ENCODE assay signal across 13 cellular contexts in genomic region chr3:128824132-128824850, GRCh38. TPM values are rescaled to one million over a fixed set of nuclear protein-coding genes. Genes with fewer than 3 reads are reported as not detected.
DNase-seq lines count a peak whose midpoint lies in the region; ATAC-seq lines count a peak whose summit lies in the region.
"Had no signal": no experiment of that assay in that cellular context is flagged by ENCODE, and none has a peak within 500 bp of the region (broad histone marks: within the 10 kb centered on the region; RNA-seq: fewer than 3 reads in every experiment).

No MANE protein-coding gene starts in this region.

- H3K9me3 Mint-ChIP-seq in activated T-cell treated with anti-CD3 and anti-CD28 coated beads, Interleukin-2, amount 50 U/mL, for 24 hours = no peaks in the 10 kb centered on the region
- H3K9me3 Mint-ChIP-seq in stimulated activated naive CD8-positive, alpha-beta T cell treated with anti-CD3 and anti-CD28 coated beads, Interleukin-15, Interleukin-2, amounts not matched to agents 100 ng/mL and 50 ng/mL, for 24 hours = no peaks in the 10 kb centered on the region

- no peak overlapping the region for H3K4ac ChIP-seq in mesendoderm (ENCODE audit: low read depth, low read length)

- no peak overlapping the region for H2BK15ac ChIP-seq in mesendoderm (replicated peaks; ENCODE audit: low read depth)

- no peak overlapping the region for H3K9ac ChIP-seq in mesendoderm (ENCODE audit: low read length)

- peak overlapping the region; percentile 6 for H3K56ac ChIP-seq in mesendoderm (ENCODE audit: low read length)

- no peaks in the 10 kb centered on the region for H3K79me1 ChIP-seq in mesendoderm (ENCODE audit: low read length)

- no peaks in the 10 kb centered on the region for H3K27me3 Mint-ChIP-seq in activated T-cell treated with anti-CD3 and anti-CD28 coated beads, Interleukin-2, amount 50 U/mL, for 24 hours
- H3K27me3 Mint-ChIP-seq in stimulated activated naive CD8-positive, alpha-beta T cell treated with anti-CD3 and anti-CD28 coated beads, Interleukin-15, Interleukin-2, amounts not matched to agents 100 ng/mL and 50 ng/mL, for 24 hours = no peaks in the 10 kb centered on the region

- no peak overlapping the region for H3K4me3 ChIP-seq in mesendoderm (ENCODE audit: low read length)
- H3K4me3 ChIP-seq: ovary had no signal

- no peaks in the 10 kb centered on the region for H3K4me1 ChIP-seq in mesendoderm (ENCODE audit: control insufficient read depth, low read depth, low read length)

- no peak overlapping the region for H3K18ac ChIP-seq in mesendoderm (ENCODE audit: low read length)

- H3K4me3 Mint-ChIP-seq in activated T-cell treated with anti-CD3 and anti-CD28 coated beads, Interleukin-2, amount 50 U/mL, for 24 hours = no peak overlapping the region
- H3K4me3 Mint-ChIP-seq in stimulated activated naive CD8-positive, alpha-beta T cell treated with anti-CD3 and anti-CD28 coated beads, Interleukin-15, Interleukin-2, amounts not matched to agents 100 ng/mL and 50 ng/mL, for 24 hours = no peak overlapping the region

- no peak overlapping the region for H3K4me2 ChIP-seq in mesendoderm (ENCODE audit: low read length)

- H3K27me3 ChIP-seq in mesendoderm (ENCODE audit: insufficient read depth, low read length, poor library complexity) = no peaks in the 10 kb centered on the region
- H3K27me3 ChIP-seq: ovary had no signal

- peaks cover 2% of the 10 kb centered on the region for H3K4me1 Mint-ChIP-seq in activated T-cell treated with anti-CD3 and anti-CD28 coated beads, Interleukin-2, amount 50 U/mL, for 24 hours (ENCODE audit: low read depth)
- H3K4me1 Mint-ChIP-seq in stimulated activated naive CD8-positive, alpha-beta T cell treated with anti-CD3 and anti-CD28 coated beads, Interleukin-15, Interleukin-2, amounts not matched to agents 100 ng/mL and 50 ng/mL, for 24 hours (ENCODE audit: low read depth) = no peaks in the 10 kb centered on the region

- no peak overlapping the region for H2BK120ac ChIP-seq in mesendoderm (ENCODE audit: low read depth, low read length)

- no peaks in the 10 kb centered on the region for H3K36me3 ChIP-seq in mesendoderm (ENCODE audit: control insufficient read depth, insufficient read depth, low read length)
- H3K36me3 ChIP-seq: ovary had no signal

- no peak overlapping the region for H3K23ac ChIP-seq in mesendoderm (ENCODE audit: low read length)

- ATAC-seq in GM21515 (IDR thresholded peaks at IDR 0.05; ENCODE audit: unreplicated experiment) = no peak

- peak overlapping the region; percentile 18 for H3K27ac ChIP-seq in caudate nucleus (ENCODE audit: low read depth, low read length)
- no peak overlapping the region for H3K27ac ChIP-seq in mesendoderm (ENCODE audit: low read depth, low read length)
- H3K27ac ChIP-seq: ovary had no signal

- peak overlapping the region; percentile 63 for H3K27ac Mint-ChIP-seq in activated T-cell treated with anti-CD3 and anti-CD28 coated beads, Interleukin-2, amount 50 U/mL, for 24 hours
- H3K27ac Mint-ChIP-seq in stimulated activated naive CD8-positive, alpha-beta T cell treated with anti-CD3 and anti-CD28 coated beads, Interleukin-15, Interleukin-2, amounts not matched to agents 100 ng/mL and 50 ng/mL, for 24 hours = peak overlapping the region; percentile 21

- H2BK5ac ChIP-seq in mesendoderm (ENCODE audit: low read length) = no peak overlapping the region

- DNase-seq in activated T-cell treated with anti-CD3 and anti-CD28 coated beads, Interleukin-2, amount 50 U/mL, for 24 hours = no peak
- no peak for DNase-seq in activated T-cell treated with anti-CD3 and anti-CD28 coated beads for 4 hours
- DNase-seq in caudate nucleus (lab: John Stamatoyannopoulos, UW) = peak in 1 of 61 donors; percentile 54
- DNase-seq in mesendoderm = no peak
- DNase-seq in EL = no peak
- no peak for DNase-seq in NCI-H2107 treated with DMSO at 0.1 percent for 48 hours (lab: John Stamatoyannopoulos, UW; ENCODE audit: unreplicated experiment)
- DNase-seq: activated gamma-delta T cell; effector CD4-positive, alpha-beta T cell; NCI-H1436 treated with DMSO at 0.1 percent for 48 hours; NCI-H510A; ovary had no signal

- no peak overlapping the region for H4K5ac ChIP-seq in mesendoderm (ENCODE audit: low read length)

- H3K79me2 ChIP-seq in mesendoderm (ENCODE audit: control insufficient read depth, insufficient read depth, low read length) = no peaks in the 10 kb centered on the region

- H4K8ac ChIP-seq in mesendoderm (ENCODE audit: low read depth, low read length) = no peak overlapping the region

- no CpG with 5 or more reads among the region's 10 CpGs for WGBS in mesendoderm (ENCODE audit: extremely low coverage, insufficient coverage, low lambda C conversion rate)

- H2AK5ac ChIP-seq in mesendoderm (ENCODE audit: low read length) = no peak overlapping the region

- peaks cover 27% of the 10 kb centered on the region for H3K36me3 Mint-ChIP-seq in activated T-cell treated with anti-CD3 and anti-CD28 coated beads, Interleukin-2, amount 50 U/mL, for 24 hours (ENCODE audit: low read depth)
- H3K36me3 Mint-ChIP-seq in stimulated activated naive CD8-positive, alpha-beta T cell treated with anti-CD3 and anti-CD28 coated beads, Interleukin-15, Interleukin-2, amounts not matched to agents 100 ng/mL and 50 ng/mL, for 24 hours (ENCODE audit: low read depth) = peaks cover 11% of the 10 kb centered on the region

RNA-seq across cellular contexts. Expression of gene ACAD9, which starts 55.1 kb away (rescaled TPM):
- polyA plus RNA-seq in mesendoderm (2013, experiment 1 of 2) = 18.0 TPM
- 17.4 TPM for polyA plus RNA-seq in mesendoderm (2013, experiment 2 of 2)
